20 cellular contexts compared by ENCODE assay signal in the genomic region with DNA sequence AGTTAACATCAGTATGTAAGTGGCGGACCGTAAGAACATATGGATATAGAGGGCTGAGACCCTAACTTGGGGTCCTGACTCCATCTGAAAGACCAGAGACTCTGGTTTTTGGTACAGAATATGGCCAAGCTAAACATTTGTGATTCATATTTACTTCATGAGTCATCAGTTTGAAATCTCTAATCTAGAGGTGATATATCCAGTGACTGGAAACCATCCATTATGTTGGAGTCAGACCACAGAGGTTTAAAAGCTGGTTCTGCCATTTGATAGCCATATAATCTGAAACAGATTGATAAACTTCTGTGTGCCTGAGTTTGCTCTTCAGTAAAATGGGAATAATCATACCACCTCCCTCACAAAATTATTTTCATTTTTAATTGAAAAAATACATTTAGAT.
DNase-seq lines count a peak whose midpoint lies in the region; ATAC-seq, FAIRE-seq and TF ChIP-seq lines count a peak whose summit lies in the region.
"Had no signal": no experiment of that assay in that cellular context is flagged by ENCODE, and none has a peak within 500 bp of the region (broad histone marks: within the 10 kb centered on the region; RNA-seq: fewer than 3 reads in every experiment).

No MANE protein-coding gene starts in this region.

- DNase-seq in PC-3 (peak; percentile 14), astrocyte (ENCODE audit: low read depth) (peak; percentile 59), fibroblast of the aortic adventitia (ENCODE audit: low read depth) (peak; percentile 35), NCI-H1436 (lab: John Stamatoyannopoulos, UW) (no peak)
- no peak for DNase-seq in naive thymus-derived CD8-positive, alpha-beta T cell
- DNase-seq: CD8-positive, alpha-beta T cell; COR-L47; DMS153; DMS79 treated with DMSO at 0.1 percent for 48 hours; EL; GM23248 had no signal

- H3K4me1 ChIP-seq in PC-3 (ENCODE audit: insufficient read depth, low read length) (no peaks in the 10 kb centered on the region), astrocyte (ENCODE audit: insufficient read depth, low read length) (peaks cover 22% of the 10 kb centered on the region)

- FAIRE-seq in astrocyte (lab: Jason Lieb, UNC), result no peak
- FAIRE-seq: D721Med, G401.6, GM12891, H54, HepG2, HTR-8/SVneo had no signal

- H3K27me3 Mint-ChIP-seq in astrocyte (ENCODE audit: low read depth, unreplicated experiment), result no peaks in the 10 kb centered on the region
- H3K27me3 Mint-ChIP-seq in naive thymus-derived CD8-positive, alpha-beta T cell, result no peaks in the 10 kb centered on the region

- H4K20me1 ChIP-seq in PC-3 (ENCODE audit: low read length), result no peaks in the 10 kb centered on the region
- no peaks in the 10 kb centered on the region for H4K20me1 ChIP-seq in astrocyte (ENCODE audit: insufficient read depth, low read length)

- H3F3A ChIP-seq in PC-3 (ENCODE audit: low read length, unreplicated experiment), result no peaks in the 10 kb centered on the region

- no peaks in the 10 kb centered on the region for H3K9me2 ChIP-seq in PC-3 (replicated peaks; ENCODE audit: low read length)

- no peak overlapping the region for H3K9ac ChIP-seq in PC-3 (ENCODE audit: low read length)
- no peak overlapping the region for H3K9ac ChIP-seq in astrocyte (ENCODE audit: low read length)
- H3K9ac ChIP-seq: GM23248 had no signal

- POLR2A ChIA-PET in PC-3 (lab: Charles Lee; ENCODE audit: unreplicated experiment), result no interaction called here
- POLR2A ChIA-PET in naive thymus-derived CD8-positive, alpha-beta T cell (lab: Charles Lee), result no interaction called here

- H3K9me3 ChIP-seq in PC-3 (ENCODE audit: low read length) (no peaks in the 10 kb centered on the region), astrocyte (ENCODE audit: insufficient read depth, low read depth, low read length) (no peaks in the 10 kb centered on the region)

- intact Hi-C loops in PC-3 (cut with micrococcal nuclease), result no loop called here

- H3K4me1 Mint-ChIP-seq in astrocyte (ENCODE audit: low read depth, unreplicated experiment), result peaks cover 17% of the 10 kb centered on the region
- no peaks in the 10 kb centered on the region for H3K4me1 Mint-ChIP-seq in naive thymus-derived CD8-positive, alpha-beta T cell
- H3K4me1 Mint-ChIP-seq: CD14-positive monocyte had no signal

- H3K4me3 Mint-ChIP-seq in astrocyte (ENCODE audit: unreplicated experiment), result no peak overlapping the region
- no peak overlapping the region for H3K4me3 Mint-ChIP-seq in naive thymus-derived CD8-positive, alpha-beta T cell
- H3K4me3 Mint-ChIP-seq: CD14-positive monocyte; CD8-positive, alpha-beta T cell had no signal

- ATAC-seq in PC-3 (no peak), HG03159 (IDR thresholded peaks at IDR 0.05; ENCODE audit: unreplicated experiment) (no peak)
- no peak for ATAC-seq in naive thymus-derived CD8-positive, alpha-beta T cell
- ATAC-seq: CD8-positive, alpha-beta T cell; HCT116; HepG2 had no signal

- TF ChIP-seq CTCF in PC-3 (conservative IDR thresholded peaks at IDR 0.05; ENCODE audit: low read depth, low read length) (no peak), astrocyte (IDR thresholded peaks at IDR 0.05; ENCODE audit: insufficient read depth, low read depth, low read length) (no peak), fibroblast of the aortic adventitia (IDR thresholded peaks at IDR 0.05; ENCODE audit: insufficient read depth, low read length) (no peak)

- H3K27ac ChIP-seq in PC-3 (ENCODE audit: low read length), result no peak overlapping the region
- no peak overlapping the region for H3K27ac ChIP-seq in astrocyte (ENCODE audit: low read depth, low read length)
- H3K27ac ChIP-seq: GM23248 had no signal

- no peaks in the 10 kb centered on the region for H3K36me3 ChIP-seq in PC-3 (ENCODE audit: low read depth, low read length)
- no peaks in the 10 kb centered on the region for H3K36me3 ChIP-seq in astrocyte (ENCODE audit: insufficient read depth, low read length)

- no peak overlapping the region for H3K4me2 ChIP-seq in PC-3 (ENCODE audit: low read length)
- H3K4me2 ChIP-seq in astrocyte (ENCODE audit: low read length), result no peak overlapping the region

- no peak overlapping the region for H3K27ac Mint-ChIP-seq in astrocyte (ENCODE audit: unreplicated experiment)
- H3K27ac Mint-ChIP-seq in naive thymus-derived CD8-positive, alpha-beta T cell, result no peak overlapping the region
- H3K27ac Mint-ChIP-seq: CD14-positive monocyte; CD8-positive, alpha-beta T cell had no signal

- no peaks in the 10 kb centered on the region for H3K36me3 Mint-ChIP-seq in astrocyte (ENCODE audit: low read depth, unreplicated experiment)
- H3K36me3 Mint-ChIP-seq in naive thymus-derived CD8-positive, alpha-beta T cell, result no peaks in the 10 kb centered on the region
- H3K36me3 Mint-ChIP-seq: CD14-positive monocyte; CD8-positive, alpha-beta T cell had no signal

- CTCF ChIA-PET in PC-3 (lab: Charles Lee), result no interaction called here

- no peaks in the 10 kb centered on the region for H3K79me2 ChIP-seq in PC-3 (ENCODE audit: low read length)
- no peaks in the 10 kb centered on the region for H3K79me2 ChIP-seq in astrocyte (ENCODE audit: insufficient read depth, low read length)

- BruUV-seq in PC-3 (replicated peaks; lab: Mats Ljungman, UMichigan), result no TSS peak

- no peaks in the 10 kb centered on the region for H3K9me3 Mint-ChIP-seq in astrocyte (ENCODE audit: unreplicated experiment)
- H3K9me3 Mint-ChIP-seq in naive thymus-derived CD8-positive, alpha-beta T cell, result no peaks in the 10 kb centered on the region
- H3K9me3 Mint-ChIP-seq: CD8-positive, alpha-beta T cell had no signal

- H2AFZ ChIP-seq in PC-3 (ENCODE audit: low read length), result no peak overlapping the region
- no peak overlapping the region for H2AFZ ChIP-seq in astrocyte (ENCODE audit: low read depth, low read length)
- H2AFZ ChIP-seq: GM23248 had no signal

- H3K27me3 ChIP-seq in PC-3 (ENCODE audit: low read length) (no peaks in the 10 kb centered on the region), astrocyte (ENCODE audit: insufficient read depth, low read length) (no peaks in the 10 kb centered on the region)

- H3K4me3 ChIP-seq in PC-3 (ENCODE audit: low read length), result no peak overlapping the region
- no peak overlapping the region for H3K4me3 ChIP-seq in astrocyte (ENCODE audit: insufficient read depth, low read depth, low read length)
- H3K4me3 ChIP-seq in fibroblast of the aortic adventitia (ENCODE audit: low read depth, low read length), result no peak overlapping the region
- H3K4me3 ChIP-seq: GM23248 had no signal

Comparison
In these comparisons a context has a peak if more than half of its experiments do, and no peak if none do; other contexts are left out.
1. DNase-seq: peak in PC-3 (single experiment), astrocyte (single experiment) and fibroblast of the aortic adventitia (single experiment); none in NCI-H1436 (single experiment) and naive thymus-derived CD8-positive, alpha-beta T cell (0 of 10).